ENCODE assay signal across 8 cellular contexts in genomic region chr17:74379495-74380085, GRCh38. TPM values are rescaled to one million over a fixed set of nuclear protein-coding genes. Genes with fewer than 3 reads are reported as not detected.
A peak's percentile ranks its signal among the peaks of the same experiment; 100 is the strongest.
DNase-seq lines count a peak whose midpoint lies in the region; ATAC-seq and TF ChIP-seq lines count a peak whose summit lies in the region.

No MANE protein-coding gene starts in this region.

- H3K27me3 Mint-ChIP-seq in natural killer cell (ENCODE audit: low read depth in 2 of 2), result no peaks in the 10 kb centered on the region

- H3K4me3 ChIP-seq in Panc1 (ENCODE audit: low read depth in 2 of 2, low read length in 2 of 2), result peak overlapping the region in 1 of 2 experiments; percentile 16; a peak in 1 of 4 replicates

- POLR2A ChIA-PET in Panc1 (lab: Charles Lee), result no interaction called here

- H3K4me1 Mint-ChIP-seq in natural killer cell, result peaks cover 30 to 32% of the 10 kb centered on the region in 2 donors

- no peaks in the 10 kb centered on the region for H3K36me3 Mint-ChIP-seq in natural killer cell

- peaks cover 10% of the 10 kb centered on the region for H3K4me1 ChIP-seq in Panc1 (ENCODE audit: control insufficient read depth, insufficient read depth, low read length)

- peak overlapping the region; percentile 78 to 87 for H3K27ac Mint-ChIP-seq in natural killer cell

- peaks cover 3% of the 10 kb centered on the region for H3K27me3 ChIP-seq in Panc1 (ENCODE audit: control insufficient read depth, insufficient read depth, low read length)

- peak; percentile 92 for ATAC-seq in Panc1
- peak; percentile 82 to 90 (median 87) for ATAC-seq in natural killer cell

- TF ChIP-seq CTCF in GM13976 (IDR thresholded peaks at IDR 0.05; ENCODE audit: borderline replicate concordance, control extremely low read depth, extremely low read depth, insufficient read depth, missing control alignments) (peak; percentile 95), Panc1 (IDR thresholded peaks at IDR 0.05) (peak; percentile 97), natural killer cell (IDR thresholded peaks at IDR 0.05) (peak; percentile 90)

- peak; percentile 94 for DNase-seq in GM13976 (ENCODE audit: low spot score)
- no peak for DNase-seq in Panc1 (ENCODE audit: low read depth, low spot score)
- DNase-seq in activated T-helper 1 cell treated with Interleukin-2 at 50 U/mL for 16 hours (ENCODE audit: low read depth), result peak; percentile 83
- DNase-seq in fibroblast of peridontal ligament (ENCODE audit: extremely low read depth), result peak; percentile 9
- peak; percentile 92 for DNase-seq in natural killer cell
- peak; percentile 78 to 88 for DNase-seq in stimulated activated CD8-positive, alpha-beta memory T cell treated with anti-CD3 and anti-CD28 coated beads, Interleukin-7, amount 100 ng/mL, for 48 hours (ENCODE audit: extremely low read depth in 1 of 2, low read depth in 1 of 2)
- DNase-seq in GOT3 (lab: John Stamatoyannopoulos, UW), result no peak

- H3K27ac ChIP-seq in KOPT-K1 (ENCODE audit: low read depth, low read length, poor library complexity, severe bottlenecking) (peak overlapping the region; percentile 23), Panc1 (ENCODE audit: low read length) (no peak overlapping the region; the same call in 1 of the 2 replicates)

- CTCF ChIA-PET in Panc1 (lab: Charles Lee), result interaction anchor here (0.5 to 4.7 kb wide), 21 partner anchors 9 to 211 kb away, joined by 3 to 62 read pairs (median 4); partner anchors contain the start of gene GPR142

- no TSS peak for BruUV-seq in Panc1 (replicated peaks; lab: Mats Ljungman, UMichigan)

- in situ Hi-C loops in GM13976 (cut with MboI; ENCODE audit: low sequenced_read_pairs, unreplicated experiment) (no loop called here), Panc1 (cut with HindIII; ENCODE audit: low pct_unique_long_range_greater_than_20kb, low sequenced_read_pairs) (no loop called here)

- H3K4me3 Mint-ChIP-seq in natural killer cell, result peak overlapping the region; percentile 40

- H3K9me3 Mint-ChIP-seq in natural killer cell, result no peaks in the 10 kb centered on the region

- H3K36me3 ChIP-seq in KOPT-K1 (ENCODE audit: insufficient read depth, low read length) (no peaks in the 10 kb centered on the region), Panc1 (ENCODE audit: control insufficient read depth, insufficient read depth, low read length) (no peaks in the 10 kb centered on the region)

- intact Hi-C loops in Panc1 (cut with micrococcal nuclease; ENCODE audit: unreplicated experiment) (loop anchor here (1.0 kb wide), 1 partner anchor 78 kb away; no protein-coding TSS in a partner anchor), natural killer cell (cut with micrococcal nuclease) (loop anchor here (1.0 kb wide), 3 partner anchors 78 to 154 kb away; no protein-coding TSS in a partner anchor)

- H3K9me3 ChIP-seq in KOPT-K1 (ENCODE audit: insufficient read depth, low read length, poor library complexity, severe bottlenecking), result no peaks in the 10 kb centered on the region
- no peaks in the 10 kb centered on the region for H3K9me3 ChIP-seq in Panc1 (ENCODE audit: control insufficient read depth, insufficient read depth, low read depth, low read length)

RNA-seq across cellular contexts. Expression of gene GPR142, which starts 12.3 kb away (rescaled TPM):
- total RNA-seq in Panc1 (2021; ENCODE audit: unreplicated experiment) (not detected), natural killer cell (not detected)
- polyA plus RNA-seq in Panc1 (2012; ENCODE audit: insufficient read length), result not detected

RNA-seq across cellular contexts. Expression of gene BTBD17, which starts 17.9 kb away (rescaled TPM):
- total RNA-seq in Panc1 (2021; ENCODE audit: unreplicated experiment) (not detected), natural killer cell (under 1 TPM in 1 of 3 donors, not detected in 2; 0.48 TPM)
- not detected for polyA plus RNA-seq in Panc1 (2012; ENCODE audit: insufficient read length)

RNA-seq across cellular contexts. Expression of gene GPRC5C, which starts 52.3 kb away (rescaled TPM):
- total RNA-seq in Panc1 (2021; ENCODE audit: unreplicated experiment), result 57.1 TPM
- polyA plus RNA-seq in Panc1 (2012; ENCODE audit: insufficient read length), result 49.5 TPM
- total RNA-seq in natural killer cell, result under 1 TPM; 0.26 to 0.60 (median 0.29) TPM

RNA-seq across cellular contexts. Expression of gene KIF19, which starts 53.6 kb away (rescaled TPM):
- not detected for total RNA-seq in Panc1 (2021; ENCODE audit: unreplicated experiment)
- not detected for polyA plus RNA-seq in Panc1 (2012; ENCODE audit: insufficient read length)
- 1 to 10 TPM; 1.7 to 7.1 (median 6.1) TPM for total RNA-seq in natural killer cell

Comparison
In these comparisons a context has a peak if more than half of its experiments do, and no peak if none do; other contexts are left out.
1. DNase-seq: peak in GM13976 (single experiment), activated T-helper 1 cell treated with Interleukin-2 at 50 U/mL for 16 hours (single experiment), fibroblast of peridontal ligament (single experiment), natural killer cell (single experiment) and stimulated activated CD8-positive, alpha-beta memory T cell treated with anti-CD3 and anti-CD28 coated beads, Interleukin-7, amount 100 ng/mL, for 48 hours (2 of 2); none in Panc1 (single experiment) and GOT3 (single experiment).
2. RNA of gene GPRC5C, which starts 52.3 kb away (total RNA-seq): 57.1 TPM in Panc1 (single experiment); 0.26 to 0.60 TPM in natural killer cell; every median in the first group is over 10 times any median in the second.
3. Peak in every context shown above with its lines, with median percentiles within 50 percentile points of each other: CTCF ChIP-seq.